ENCODE assay signal across 17 cellular contexts in genomic region chr2:31088516-31089195, GRCh38. TPM values are rescaled to one million over a fixed set of nuclear protein-coding genes. Genes with fewer than 3 reads are reported as not detected.
DNase-seq lines count a peak whose midpoint lies in the region; ATAC-seq, FAIRE-seq and TF ChIP-seq lines count a peak whose summit lies in the region.
"Had no signal": no experiment of that assay in that cellular context is flagged by ENCODE, and none has a peak within 500 bp of the region (broad histone marks: within the 10 kb centered on the region; RNA-seq: fewer than 3 reads in every experiment).

No MANE protein-coding gene starts in this region.

- H3K79me2 ChIP-seq in GM23248 (ENCODE audit: insufficient read depth), result no peaks in the 10 kb centered on the region
- no peaks in the 10 kb centered on the region for H3K79me2 ChIP-seq in keratinocyte (ENCODE audit: control insufficient read depth, insufficient read depth, low read length)

- 39 to 46% methylated on average over 6 of the region's 6 CpGs for WGBS in GM23248 (ENCODE audit: low coverage in 1 of 2, low lambda C conversion rate in 2 of 2, missing lambda C conversion rate in 2 of 2), 2 experiments

- peak; percentile 5 for FAIRE-seq in keratinocyte (lab: Jason Lieb, UNC)
- FAIRE-seq: A549, GM12878, GM18507, H1 had no signal

- no peak overlapping the region for H3K4me3 ChIP-seq in GM23248
- no peak overlapping the region for H3K4me3 ChIP-seq in keratinocyte (ENCODE audit: control insufficient read depth in 2 of 3, extremely low read depth in 1 of 3, insufficient read depth in 2 of 3, low read depth in 1 of 3, low read length in 3 of 3)
- H3K4me3 ChIP-seq: A549, GM12878, HAP-1 had no signal

- no peak overlapping the region for H3K4me2 ChIP-seq in GM23248 (ENCODE audit: unreplicated experiment)
- H3K4me2 ChIP-seq in keratinocyte (ENCODE audit: control insufficient read depth, extremely low read depth, insufficient read depth, low read depth, low read length), result no peak overlapping the region
- H3K4me2 ChIP-seq: A549 had no signal

- H3K27ac ChIP-seq in GM23248 (no peak overlapping the region), keratinocyte (ENCODE audit: control insufficient read depth, insufficient read depth, low read length) (no peak overlapping the region)
- H3K27ac ChIP-seq: A549 had no signal

- H3K9me3 ChIP-seq in GM23248 (ENCODE audit: low read depth) (no peaks in the 10 kb centered on the region), keratinocyte (ENCODE audit: control insufficient read depth, low read depth, low read length) (no peaks in the 10 kb centered on the region)
- H3K9me3 ChIP-seq: A549, HAP-1 had no signal

- peak; percentile 29 for DNase-seq in Caki2 (ENCODE audit: low read depth)
- peak; percentile 16 for DNase-seq in GM23248
- peak; percentile 92 for DNase-seq in NCI-H82 treated with DMSO at 0.1 percent for 48 hours (lab: John Stamatoyannopoulos, UW; ENCODE audit: unreplicated experiment)
- no peak for DNase-seq in keratinocyte (ENCODE audit: low read depth, low spot score)
- DNase-seq in cortex of kidney (lab: John Stamatoyannopoulos, UW), result no peak
- no peak for DNase-seq in NCI-H1048 (lab: John Stamatoyannopoulos, UW)
- DNase-seq: CD8-positive, alpha-beta T cell; COR-L47; DMS79 had no signal

- H3K36me3 ChIP-seq in GM23248 (ENCODE audit: low read depth) (no peaks in the 10 kb centered on the region), keratinocyte (ENCODE audit: control insufficient read depth in 2 of 2, extremely low read depth in 1 of 2, insufficient read depth in 2 of 2, low read length in 2 of 2) (no peaks in the 10 kb centered on the region)
- H3K36me3 ChIP-seq: HAP-1 had no signal

- no peaks in the 10 kb centered on the region for H3K9me1 ChIP-seq in keratinocyte (ENCODE audit: control insufficient read depth, extremely low read depth, insufficient read depth, low read length)

- H3K9ac ChIP-seq in GM23248, result no peak overlapping the region
- H3K9ac ChIP-seq in keratinocyte (ENCODE audit: control insufficient read depth, extremely low read depth, insufficient read depth, low read length), result no peak overlapping the region

- dilution Hi-C loops in keratinocyte (cut with MboI; ENCODE audit: extremely low pct_ligation_motif_present, low sequenced_read_pairs), result no loop called here

- in situ Hi-C loops in Caki2 (cut with HindIII; ENCODE audit: low pct_unique_long_range_greater_than_20kb, low sequenced_read_pairs) (no loop called here), GM23248 (cut with MboI) (no loop called here)

- no peak overlapping the region for H2AFZ ChIP-seq in GM23248
- H2AFZ ChIP-seq in keratinocyte (ENCODE audit: control insufficient read depth, low read length), result no peak overlapping the region

- H4K20me1 ChIP-seq in GM23248 (ENCODE audit: insufficient read depth) (no peaks in the 10 kb centered on the region), keratinocyte (ENCODE audit: control insufficient read depth, extremely low read depth, insufficient read depth, low read length) (no peaks in the 10 kb centered on the region)

- no peak for TF ChIP-seq CTCF in keratinocyte (optimal IDR thresholded peaks at IDR 0.05 in 1 of 3, IDR thresholded peaks at IDR 0.05 in 1 of 3, conservative IDR thresholded peaks at IDR 0.05 in 1 of 3; ENCODE audit: extremely low read depth in 1 of 3, insufficient read depth in 2 of 3, low read length in 3 of 3)

- H3F3A ChIP-seq in GM23248 (ENCODE audit: insufficient read depth), result no peaks in the 10 kb centered on the region

- H3K4me1 ChIP-seq in GM23248 (ENCODE audit: insufficient read depth) (0 out of 2 replicates have a peak, but pooled peaks cover 2% of the 10 kb centered on the region), keratinocyte (ENCODE audit: control insufficient read depth, extremely low read depth, insufficient read depth, low read length) (peaks cover 20% of the 10 kb centered on the region)
- H3K4me1 ChIP-seq: HAP-1 had no signal

- no peaks in the 10 kb centered on the region for H3K9me2 ChIP-seq in GM23248 (ENCODE audit: insufficient read depth)

- no peak for ATAC-seq in HG03175 (IDR thresholded peaks at IDR 0.05; ENCODE audit: unreplicated experiment)
- no peak for ATAC-seq in activated CD4-positive, CD25-positive, alpha-beta regulatory T cell treated with anti-CD3 and anti-CD28 coated beads, Interleukin-2, amount 50 U/mL, for 24 hours
- ATAC-seq: A549; CD8-positive, alpha-beta T cell; GM12878 had no signal

- no peaks in the 10 kb centered on the region for H3K27me3 ChIP-seq in GM23248 (replicated peaks; ENCODE audit: insufficient read depth)
- H3K27me3 ChIP-seq in keratinocyte (ENCODE audit: control insufficient read depth, extremely low read depth, insufficient read depth, low read length), result no peaks in the 10 kb centered on the region

RNA-seq across cellular contexts. Expression of gene GALNT14, which starts 49.6 kb away (rescaled TPM):
- 251 and 276 TPM in 2 replicates for total RNA-seq in Caki2 (2014; rRNA removed; shearing (Covaris generic); ENCODE audit: low replicate concordance)
- total RNA-seq in GM23248 (2014; rRNA removed; shearing (Covaris generic)), result 1.4 and 3.5 TPM in 2 replicates
- 2.3 and 3.2 TPM in 2 replicates for polyA plus RNA-seq in GM23248 (2016; fragmentation: Nextera tagmentation; extraction: Ambion mirVana)
- 27.4 to 40.5 TPM (median 34.0 TPM) in 3 replicates for polyA plus RNA-seq in keratinocyte
- polyA plus RNA-seq in keratinocyte (2011; ENCODE audit: low read depth), result 12.6 TPM
- 21.4 and 21.7 TPM in 2 replicates for polyA plus RNA-seq in keratinocyte (2011; cell fraction: cytosol; rRNA removed)
- 47.6 and 54.4 TPM in 2 replicates for polyA plus RNA-seq in keratinocyte (2011; cell fraction: nucleus; rRNA removed)
- 13.7 and 35.4 TPM in 2 replicates for polyA plus RNA-seq in keratinocyte (2012; ENCODE audit: low replicate concordance)
- 44.6 to 64.1 TPM (median 63.8 TPM) in 3 replicates for polyA minus RNA-seq in keratinocyte
- polyA minus RNA-seq in keratinocyte (2011; cell fraction: cytosol; rRNA and poly(A)+ RNA removed), result 36.6 TPM
- polyA minus RNA-seq in keratinocyte (2011; cell fraction: nucleus; rRNA and poly(A)+ RNA removed), result 34.5 and 41.9 TPM in 2 replicates
- total RNA-seq: CD8-positive, alpha-beta T cell; G401 had no signal

Comparison
In these comparisons a context has a peak if more than half of its experiments do, and no peak if none do; other contexts are left out.
1. DNase-seq: peak in Caki2 (single experiment), GM23248 (single experiment) and NCI-H82 treated with DMSO at 0.1 percent for 48 hours (single experiment); none in keratinocyte (single experiment), cortex of kidney (single experiment) and NCI-H1048 (single experiment).
2. RNA of gene GALNT14, which starts 49.6 kb away (total RNA-seq): 251 to 276 TPM in Caki2; 1.4 to 3.5 TPM in GM23248; every median in the first group is over 10 times any median in the second.